Comparison of ENCODE assay signal across 10 cellular contexts in the genomic region with DNA sequence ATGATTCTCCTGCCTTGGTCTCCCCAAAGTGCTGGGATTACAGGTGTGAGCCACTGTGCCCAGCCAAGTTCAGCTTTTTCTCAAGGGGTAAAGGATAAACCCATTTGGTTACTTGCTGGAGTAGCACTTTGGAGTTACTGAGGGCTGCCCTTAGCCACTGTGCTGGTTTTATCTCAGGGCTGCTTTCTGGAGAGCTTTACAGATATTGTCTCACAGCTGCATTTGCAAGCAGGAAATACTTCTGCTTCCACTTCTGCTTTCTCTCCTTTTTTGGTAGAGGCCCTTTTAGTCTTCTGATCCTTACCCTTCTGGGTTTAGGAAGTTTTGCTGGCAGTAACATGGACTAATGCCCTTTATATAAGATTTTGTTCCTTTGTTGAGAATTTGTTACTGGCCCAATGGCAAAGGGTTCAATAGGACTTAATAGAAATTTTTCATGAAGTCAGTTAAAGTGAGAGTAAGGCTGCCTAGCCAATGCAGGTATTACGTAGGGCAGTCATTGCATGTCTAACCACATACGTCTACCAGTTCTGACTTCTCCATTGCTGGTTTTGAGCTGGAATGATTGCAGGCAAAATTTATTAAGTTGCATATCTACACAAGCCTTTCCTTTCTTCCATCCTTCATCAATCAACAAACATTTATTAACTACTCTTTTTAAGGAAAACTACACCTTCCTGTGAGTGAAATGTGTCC. TPM values are rescaled to one million over a fixed set of nuclear protein-coding genes. Genes with fewer than 3 reads are reported as not detected.
DNase-seq lines count a peak whose midpoint lies in the region; ATAC-seq, FAIRE-seq and TF ChIP-seq lines count a peak whose summit lies in the region.
"Had no signal": no experiment of that assay in that cellular context is flagged by ENCODE, and none has a peak within 500 bp of the region (broad histone marks: within the 10 kb centered on the region; RNA-seq: fewer than 3 reads in every experiment).

No MANE protein-coding gene starts in this region.

- no peaks in the 10 kb centered on the region for H3K27me3 ChIP-seq in endodermal cell (ENCODE audit: control insufficient read depth, insufficient read depth, low read length, poor library complexity, severe bottlenecking)

- H3K4me3 Mint-ChIP-seq in T-cell (peak overlapping the region in 2 of 3 donors; percentile 6 to 57), progenitor cell of endocrine pancreas (ENCODE audit: low read depth) (no peak overlapping the region), endodermal cell (no peak overlapping the region)
- H3K4me3 Mint-ChIP-seq in natural killer cell treated with Interleukin-12 subunit alpha and Interleukin-12 subunit beta and Interleukin-15 and Interleukin-18, amount 100 ng/mL, for 72 hours, result no peak overlapping the region

- H3K9me3 ChIP-seq in endodermal cell (ENCODE audit: control insufficient read depth, low read length), result no peaks in the 10 kb centered on the region

- H3K27ac Mint-ChIP-seq in T-cell (peak overlapping the region; percentile 86 to 89), progenitor cell of endocrine pancreas (no peak overlapping the region), endodermal cell (no peak overlapping the region)
- H3K27ac Mint-ChIP-seq in natural killer cell treated with Interleukin-12 subunit alpha and Interleukin-12 subunit beta and Interleukin-15 and Interleukin-18, amount 100 ng/mL, for 72 hours, result peak overlapping the region; percentile 80 to 90

- peaks cover 69% of the 10 kb centered on the region for H3K36me3 Mint-ChIP-seq in T-cell
- H3K36me3 Mint-ChIP-seq in natural killer cell treated with Interleukin-12 subunit alpha and Interleukin-12 subunit beta and Interleukin-15 and Interleukin-18, amount 100 ng/mL, for 72 hours, result peaks cover 66% of the 10 kb centered on the region
- peaks cover 31% of the 10 kb centered on the region for H3K36me3 Mint-ChIP-seq in progenitor cell of endocrine pancreas (ENCODE audit: insufficient read depth)
- peaks cover 83% of the 10 kb centered on the region for H3K36me3 Mint-ChIP-seq in endodermal cell (ENCODE audit: low read depth)

- H3K27me3 Mint-ChIP-seq in T-cell, result no peaks in the 10 kb centered on the region
- H3K27me3 Mint-ChIP-seq in natural killer cell treated with Interleukin-12 subunit alpha and Interleukin-12 subunit beta and Interleukin-15 and Interleukin-18, amount 100 ng/mL, for 72 hours, result no peaks in the 10 kb centered on the region
- no peaks in the 10 kb centered on the region for H3K27me3 Mint-ChIP-seq in progenitor cell of endocrine pancreas
- no peaks in the 10 kb centered on the region for H3K27me3 Mint-ChIP-seq in endodermal cell (ENCODE audit: insufficient read depth)

- H3K36me3 ChIP-seq in endodermal cell (ENCODE audit: control insufficient read depth, insufficient read depth, low read length), result peaks cover 92% of the 10 kb centered on the region

- ATAC-seq in HG02973 (IDR thresholded peaks at IDR 0.05; ENCODE audit: unreplicated experiment), result peak; percentile 71
- ATAC-seq in T-cell (replicated peaks in 1 of 4), result peak; percentile 40 to 67 (median 52)
- no peak for ATAC-seq in natural killer cell treated with Interleukin-12 subunit alpha and Interleukin-12 subunit beta and Interleukin-15 and Interleukin-18, amount 100 ng/mL, for 72 hours

- H3K9ac ChIP-seq in endodermal cell (ENCODE audit: extremely low read depth, low read length, poor library complexity, severe bottlenecking), result no peak overlapping the region
- H3K9ac ChIP-seq: parathyroid adenoma had no signal

- FAIRE-seq in GM19239 (lab: Jason Lieb, UNC), result peak; percentile 85
- FAIRE-seq: astrocyte had no signal

- H3K4me1 ChIP-seq in endodermal cell (ENCODE audit: control insufficient read depth, insufficient read depth, low read length), result peaks cover 8% of the 10 kb centered on the region
- H3K4me1 ChIP-seq: parathyroid adenoma had no signal

- 92 to 100% methylated on average over 1 to 2 of the region's 2 CpGs for WGBS in endodermal cell (ENCODE audit: insufficient coverage in 1 of 2, insufficient read length in 1 of 2), 2 experiments

- no peak overlapping the region for H3K4me3 ChIP-seq in endodermal cell (ENCODE audit: low read length)

- peaks cover 63 to 68% (median 66%) of the 10 kb centered on the region in 3 donors for H3K4me1 Mint-ChIP-seq in T-cell
- H3K4me1 Mint-ChIP-seq in natural killer cell treated with Interleukin-12 subunit alpha and Interleukin-12 subunit beta and Interleukin-15 and Interleukin-18, amount 100 ng/mL, for 72 hours (ENCODE audit: low read depth in 2 of 2), result peaks cover 58 to 64% of the 10 kb centered on the region in 2 donors
- no peaks in the 10 kb centered on the region for H3K4me1 Mint-ChIP-seq in progenitor cell of endocrine pancreas (ENCODE audit: low read depth)
- no peaks in the 10 kb centered on the region for H3K4me1 Mint-ChIP-seq in endodermal cell

- CTCF ChIA-PET in T-cell (lab: Charles Lee), result interaction anchor here (0.7 to 1.6 kb wide), 4 partner anchors 11 to 79 kb away, joined by 3 to 5 read pairs (median 4); no protein-coding TSS in a partner anchor

- POLR2A ChIA-PET in T-cell (lab: Charles Lee), result no interaction called here

- H3K9me3 Mint-ChIP-seq in T-cell (no peaks in the 10 kb centered on the region), progenitor cell of endocrine pancreas (ENCODE audit: low read depth) (no peaks in the 10 kb centered on the region), endodermal cell (no peaks in the 10 kb centered on the region)
- no peaks in the 10 kb centered on the region for H3K9me3 Mint-ChIP-seq in natural killer cell treated with Interleukin-12 subunit alpha and Interleukin-12 subunit beta and Interleukin-15 and Interleukin-18, amount 100 ng/mL, for 72 hours

- TF ChIP-seq CTCF in progenitor cell of endocrine pancreas (IDR thresholded peaks at IDR 0.05; ENCODE audit: unreplicated experiment) (no peak), endodermal cell (conservative IDR thresholded peaks at IDR 0.05) (no peak)

- no peak overlapping the region for H3K27ac ChIP-seq in endodermal cell (ENCODE audit: low read depth, low read length)
- H3K27ac ChIP-seq: parathyroid adenoma had no signal

- DNase-seq in GM19239 (ENCODE audit: insufficient read length, low spot score) (peak; percentile 20), T-cell (peak in 1 of 34 experiments; percentile 17), NCI-H526 treated with DMSO at 0.1 percent for 48 hours (lab: John Stamatoyannopoulos, UW) (no peak), progenitor cell of endocrine pancreas (ENCODE audit: low spot score, unreplicated experiment) (no peak), endodermal cell (no peak)
- no peak for DNase-seq in natural killer cell treated with Interleukin-12 subunit alpha and Interleukin-12 subunit beta and Interleukin-15 and Interleukin-18, amount 100 ng/mL, for 72 hours (ENCODE audit: low spot score)
- DNase-seq: IMR-90 had no signal

RNA-seq across cellular contexts. Expression of a gene that starts 24.4 kb away (rescaled TPM):
- total RNA-seq in T-cell (100 to 1,000 TPM; 293 to 345 (median 298) TPM), progenitor cell of endocrine pancreas (154 and 179 TPM in 2 replicates), endodermal cell (100 to 1,000 TPM; 260 to 287 TPM)
- 100 to 1,000 TPM; 423 to 738 TPM for total RNA-seq in natural killer cell treated with Interleukin-12 subunit alpha and Interleukin-12 subunit beta and Interleukin-15 and Interleukin-18, amount 100 ng/mL, for 72 hours
- polyA plus RNA-seq in endodermal cell (2013, experiment 1 of 2), result 201 TPM
- polyA plus RNA-seq in endodermal cell (2013, experiment 2 of 2), result 190 TPM

RNA-seq across cellular contexts. Expression of a gene that starts 32.1 kb away (rescaled TPM):
- 10 to 100 TPM; 44.4 to 72.6 (median 53.1) TPM for total RNA-seq in T-cell
- total RNA-seq in natural killer cell treated with Interleukin-12 subunit alpha and Interleukin-12 subunit beta and Interleukin-15 and Interleukin-18, amount 100 ng/mL, for 72 hours, result 10 to 100 TPM; 42.3 to 64.0 TPM
- 64.6 and 67.3 TPM in 2 replicates for total RNA-seq in progenitor cell of endocrine pancreas
- 100 to 1,000 TPM in 1 of 2 donors, 10 to 100 TPM in 1; 85.7 to 111 TPM for total RNA-seq in endodermal cell
- 138 TPM for polyA plus RNA-seq in endodermal cell (2013, experiment 1 of 2)
- polyA plus RNA-seq in endodermal cell (2013, experiment 2 of 2), result 118 TPM

Comparison
In these comparisons a context has a peak if more than half of its experiments do, and no peak if none do; other contexts are left out.
1. ATAC-seq: peak in HG02973 (single experiment) and T-cell (4 of 4); none in natural killer cell treated with Interleukin-12 subunit alpha and Interleukin-12 subunit beta and Interleukin-15 and Interleukin-18, amount 100 ng/mL, for 72 hours (0 of 2).
2. H3K27ac Mint-ChIP-seq: peak in T-cell (2 of 2) and natural killer cell treated with Interleukin-12 subunit alpha and Interleukin-12 subunit beta and Interleukin-15 and Interleukin-18, amount 100 ng/mL, for 72 hours (2 of 2); none in progenitor cell of endocrine pancreas (single experiment) and endodermal cell (single experiment).
3. H3K4me3 Mint-ChIP-seq: peak in T-cell (2 of 3); none in natural killer cell treated with Interleukin-12 subunit alpha and Interleukin-12 subunit beta and Interleukin-15 and Interleukin-18, amount 100 ng/mL, for 72 hours (single experiment), progenitor cell of endocrine pancreas (single experiment) and endodermal cell (single experiment).